ENCODE assay signal across 19 cellular contexts in genomic region chr6:44166591-44167184, GRCh38. TPM values are rescaled to one million over a fixed set of nuclear protein-coding genes. Genes with fewer than 3 reads are reported as not detected.
DNase-seq lines count a peak whose midpoint lies in the region; ATAC-seq and TF ChIP-seq lines count a peak whose summit lies in the region.
"Had no signal": no experiment of that assay in that cellular context is flagged by ENCODE, and none has a peak within 500 bp of the region (broad histone marks: within the 10 kb centered on the region; RNA-seq: fewer than 3 reads in every experiment).

No MANE protein-coding gene starts in this region.

- H4K20me1 ChIP-seq in mammary epithelial cell (ENCODE audit: insufficient read depth, low read length), result no peaks in the 10 kb centered on the region
- no peaks in the 10 kb centered on the region for H4K20me1 ChIP-seq in smooth muscle cell (ENCODE audit: low read depth)

- H3K4me3 ChIP-seq in mammary epithelial cell (replicated peaks in 1 of 3; ENCODE audit: insufficient read depth in 1 of 3, low read depth in 2 of 3, low read length in 3 of 3) (no peak overlapping the region), breast epithelium (no peak overlapping the region), SK-N-MC (no peak overlapping the region), smooth muscle cell (no peak overlapping the region)
- H3K4me3 ChIP-seq: body of pancreas, esophagus squamous epithelium, spleen, stomach had no signal

- no peaks in the 10 kb centered on the region for H3F3A ChIP-seq in smooth muscle cell (ENCODE audit: low read depth)

- ATAC-seq in omental fat pad (ENCODE audit: low FRiP score) (no peak), HG03439 (IDR thresholded peaks at IDR 0.05; ENCODE audit: unreplicated experiment) (no peak)
- ATAC-seq: body of pancreas, left cardiac atrium had no signal

- WGBS in mammary epithelial cell (ENCODE audit: low coverage, missing lambda C conversion rate), result 43% methylated on average over 9 of the region's 16 CpGs
- 31% methylated on average over 10 of the region's 16 CpGs for WGBS in smooth muscle cell (ENCODE audit: low lambda C conversion rate)

- TF ChIP-seq CTCF in mammary epithelial cell (conservative IDR thresholded peaks at IDR 0.05 in 1 of 2, IDR thresholded peaks at IDR 0.05 in 1 of 2; ENCODE audit: extremely low read depth in 1 of 2, insufficient read depth in 1 of 2, low read depth in 1 of 2, low read length in 2 of 2), result no peak
- TF ChIP-seq CTCF in breast epithelium (IDR thresholded peaks at IDR 0.05), result no peak
- TF ChIP-seq CTCF in smooth muscle cell (IDR thresholded peaks at IDR 0.05; ENCODE audit: borderline replicate concordance, insufficient read depth, poor library complexity, severe bottlenecking), result no peak
- no peak for TF ChIP-seq CTCF in omental fat pad (IDR thresholded peaks at IDR 0.05)

- H3K79me2 ChIP-seq in mammary epithelial cell (ENCODE audit: insufficient read depth, low read length) (no peaks in the 10 kb centered on the region), smooth muscle cell (ENCODE audit: low read depth) (no peaks in the 10 kb centered on the region)

- DNase-seq in mammary epithelial cell, result no peak
- no peak for DNase-seq in breast epithelium (ENCODE audit: low spot score in 2 of 2)
- DNase-seq in SK-N-MC (ENCODE audit: low read depth, low spot score), result peak; percentile 30
- peak; percentile 35 for DNase-seq in foreskin melanocyte
- no peak for DNase-seq in smooth muscle cell (lab: John Stamatoyannopoulos, UW; ENCODE audit: unreplicated experiment)
- no peak for DNase-seq in omental fat pad (ENCODE audit: low spot score)
- DNase-seq in NCI-H748 (lab: John Stamatoyannopoulos, UW; ENCODE audit: unreplicated experiment), result no peak
- DNase-seq: activated CD8-positive, alpha-beta memory T cell treated with anti-CD3 and anti-CD28 coated beads, Interleukin-2, amount 50 U/mL, for 4 hours; activated naive CD4-positive, alpha-beta T cell treated with Interleukin-2 at 50 U/mL for 16 hours; body of pancreas; esophagus squamous epithelium; head of caudate nucleus; HFFc6; left cardiac atrium; NCI-H187 treated with DMSO at 0.1 percent for 48 hours; NCI-H510A treated with DMSO at 0.1 percent for 48 hours; spleen; stomach had no signal

- no peaks in the 10 kb centered on the region for H3K4me1 ChIP-seq in mammary epithelial cell (ENCODE audit: insufficient read depth, low read length)
- H3K4me1 ChIP-seq in breast epithelium, result no peaks in the 10 kb centered on the region
- H3K4me1 ChIP-seq in smooth muscle cell (ENCODE audit: low read depth), result no peaks in the 10 kb centered on the region
- H3K4me1 ChIP-seq: spleen had no signal

- H3K36me3 ChIP-seq in mammary epithelial cell (ENCODE audit: insufficient read depth, low read length) (no peaks in the 10 kb centered on the region), breast epithelium (no peaks in the 10 kb centered on the region), SK-N-MC (ENCODE audit: insufficient read depth, low read length) (no peaks in the 10 kb centered on the region), smooth muscle cell (ENCODE audit: low read depth) (no peaks in the 10 kb centered on the region)
- H3K36me3 ChIP-seq: esophagus squamous epithelium, spleen, stomach had no signal

- in situ Hi-C loops in mammary epithelial cell (cut with MboI; ENCODE audit: low sequenced_read_pairs in 2 of 2), result loop anchor here in 1 of 2 donors (10.0 kb wide), 1 partner anchor 68 kb away; no protein-coding TSS in a partner anchor

- H3K4me2 ChIP-seq in mammary epithelial cell (ENCODE audit: insufficient read depth, low read depth, low read length) (no peak overlapping the region), smooth muscle cell (peak overlapping the region; percentile 39)

- H2AFZ ChIP-seq in mammary epithelial cell (ENCODE audit: low read depth, low read length) (peak overlapping the region; percentile 36), smooth muscle cell (ENCODE audit: low read depth) (no peak overlapping the region)

- H3K9me3 ChIP-seq in mammary epithelial cell (replicated peaks; ENCODE audit: insufficient read depth, low read length), result no peaks in the 10 kb centered on the region
- H3K9me3 ChIP-seq in breast epithelium, result no peaks in the 10 kb centered on the region
- no peaks in the 10 kb centered on the region for H3K9me3 ChIP-seq in SK-N-MC (ENCODE audit: low read depth, low read length)
- H3K9me3 ChIP-seq in smooth muscle cell (replicated peaks; ENCODE audit: low read depth), result no peaks in the 10 kb centered on the region
- H3K9me3 ChIP-seq: body of pancreas, esophagus squamous epithelium, spleen, stomach had no signal

- CTCF ChIA-PET in mammary epithelial cell (lab: Charles Lee; ENCODE audit: low non-redundant PET), result no interaction called here

- no TSS peak for BruUV-seq in mammary epithelial cell (replicated peaks; lab: Mats Ljungman, UMichigan)

- intact Hi-C loops in mammary epithelial cell (cut with micrococcal nuclease) (no loop called here), breast epithelium (cut with DNase I; ENCODE audit: low total_unique reads) (no loop called here)

- no peaks in the 10 kb centered on the region for H3K27me3 ChIP-seq in mammary epithelial cell (ENCODE audit: insufficient read depth, low read length)
- H3K27me3 ChIP-seq in breast epithelium, result no peaks in the 10 kb centered on the region
- H3K27me3 ChIP-seq in smooth muscle cell (ENCODE audit: low read depth), result peaks cover 4% of the 10 kb centered on the region
- H3K27me3 ChIP-seq: body of pancreas had no signal

- dilution Hi-C loops in mammary epithelial cell (cut with HindIII; ENCODE audit: low sequenced_read_pairs), result no loop called here

- no peak for TF ChIP-seq POLR2A in breast epithelium (IDR thresholded peaks at IDR 0.05)

- no peak overlapping the region for H3K27ac ChIP-seq in mammary epithelial cell (ENCODE audit: insufficient read depth, low read depth, low read length)
- no peak overlapping the region for H3K27ac ChIP-seq in breast epithelium
- H3K27ac ChIP-seq in SK-N-MC, result no peak overlapping the region
- no peak overlapping the region for H3K27ac ChIP-seq in smooth muscle cell (ENCODE audit: low read depth)
- H3K27ac ChIP-seq: body of pancreas, esophagus squamous epithelium, spleen, stomach had no signal

- H3K9ac ChIP-seq in mammary epithelial cell (ENCODE audit: insufficient read depth, low read length) (no peak overlapping the region), SK-N-MC (ENCODE audit: insufficient read length) (peak overlapping the region; percentile 6), smooth muscle cell (ENCODE audit: low read depth) (no peak overlapping the region)

RNA-seq across cellular contexts. Expression of gene CAPN11, which starts 8.1 kb away (rescaled TPM):
- total RNA-seq in mammary epithelial cell, result 1 to 10 TPM in 1 of 2 donors, not detected in 1; 2.0 TPM
- polyA plus RNA-seq in mammary epithelial cell, result not detected
- 1.3 TPM for polyA minus RNA-seq in mammary epithelial cell
- 1 to 10 TPM; 1.1 to 3.8 (median 2.9) TPM for total RNA-seq in breast epithelium
- not detected in 2 replicates for total RNA-seq in smooth muscle cell
- polyA plus RNA-seq in smooth muscle cell, result 0.31 TPM in 1 of 2 replicates, not detected in the other
- 1 to 10 TPM in 3 of 4 donors, under 1 TPM in 1; 0.09 to 8.4 (median 3.3) TPM for total RNA-seq in omental fat pad
- total RNA-seq: HFFc6 had no signal

RNA-seq across cellular contexts. Expression of gene TMEM63B, which starts 39.3 kb away (rescaled TPM):
- total RNA-seq in mammary epithelial cell, result 100 to 1,000 TPM; 121 to 182 TPM
- 141 TPM for polyA plus RNA-seq in mammary epithelial cell
- polyA minus RNA-seq in mammary epithelial cell, result 256 TPM
- total RNA-seq in breast epithelium, result 10 to 100 TPM; 16.7 to 21.8 (median 18.9) TPM
- total RNA-seq in smooth muscle cell, result 16.0 and 21.2 TPM in 2 replicates
- 10.8 and 15.8 TPM in 2 replicates for polyA plus RNA-seq in smooth muscle cell
- total RNA-seq in omental fat pad, result 10 to 100 TPM; 17.0 to 23.4 (median 20.6) TPM

RNA-seq across cellular contexts. Expression of gene MRPL14, which starts 39.4 kb away (rescaled TPM):
- 10 to 100 TPM; 57.2 to 82.0 TPM for total RNA-seq in mammary epithelial cell
- polyA plus RNA-seq in mammary epithelial cell, result 110 TPM
- polyA minus RNA-seq in mammary epithelial cell, result 56.3 TPM
- total RNA-seq in breast epithelium, result 10 to 100 TPM; 24.6 to 55.7 (median 30.4) TPM
- total RNA-seq in smooth muscle cell, result 29.2 and 53.4 TPM in 2 replicates
- polyA plus RNA-seq in smooth muscle cell, result 97.9 and 99.5 TPM in 2 replicates
- 10 to 100 TPM; 29.2 to 36.3 (median 35.5) TPM for total RNA-seq in omental fat pad

RNA-seq across cellular contexts. Expression of gene MYMX, which starts 50.0 kb away (rescaled TPM):
- total RNA-seq in mammary epithelial cell (under 1 TPM in 1 of 2 donors, not detected in 1; 0.17 TPM), breast epithelium (1 to 10 TPM in 2 of 3 donors, under 1 TPM in 1; 0.88 to 3.4 (median 2.9) TPM), smooth muscle cell (not detected in 2 replicates), omental fat pad (10 to 100 TPM in 1 of 4 donors, 1 to 10 TPM in 2, not detected in 1; 1.9 to 15.8 (median 2.4) TPM)
- polyA plus RNA-seq in mammary epithelial cell (0.12 TPM), smooth muscle cell (not detected in 2 replicates)
- not detected for polyA minus RNA-seq in mammary epithelial cell
- total RNA-seq: esophagus squamous epithelium, HFFc6, stomach had no signal

RNA-seq across cellular contexts. Expression of gene SLC29A1, which starts 56.7 kb away (rescaled TPM):
- 10 to 100 TPM; 45.7 to 55.5 TPM for total RNA-seq in mammary epithelial cell
- polyA plus RNA-seq in mammary epithelial cell, result 156 TPM
- 157 TPM for polyA minus RNA-seq in mammary epithelial cell
- 100 to 1,000 TPM; 106 to 140 (median 110) TPM for total RNA-seq in breast epithelium
- 7.3 and 8.0 TPM in 2 replicates for total RNA-seq in smooth muscle cell
- polyA plus RNA-seq in smooth muscle cell, result 7.4 and 8.1 TPM in 2 replicates
- 100 to 1,000 TPM in 1 of 4 donors, 10 to 100 TPM in 3; 61.7 to 317 (median 87.0) TPM for total RNA-seq in omental fat pad

Comparison
In these comparisons a context has a peak if more than half of its experiments do, and no peak if none do; other contexts are left out.
1. DNase-seq: peak in SK-N-MC (single experiment) and foreskin melanocyte (single experiment); none in mammary epithelial cell (single experiment), breast epithelium (0 of 2), smooth muscle cell (single experiment), omental fat pad (single experiment) and NCI-H748 (single experiment).